ENCODE assay signal across 38 cellular contexts in the genomic region with DNA sequence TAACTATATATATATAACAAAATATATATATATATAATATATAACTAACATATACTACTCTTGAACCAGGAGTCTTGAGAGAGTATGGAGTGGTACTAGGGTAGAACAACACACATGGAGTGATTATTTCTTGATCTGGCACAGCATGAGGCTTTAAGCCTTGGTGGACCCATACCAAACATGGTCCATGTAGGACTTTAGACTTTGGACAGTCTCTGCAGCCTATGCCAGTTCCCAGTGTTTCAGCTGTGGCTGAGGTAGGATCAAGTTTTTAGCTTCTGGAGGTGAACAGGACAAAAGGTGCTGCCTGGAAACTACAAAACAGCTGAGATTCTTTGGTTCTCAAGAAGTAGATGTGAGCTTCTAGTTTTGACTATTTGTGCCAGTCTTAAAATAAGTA. TPM values are rescaled to one million over a fixed set of nuclear protein-coding genes. Genes with fewer than 3 reads are reported as not detected.
"Had no signal": no experiment of that assay in that cellular context is flagged by ENCODE, and none has a peak within 500 bp of the region (broad histone marks: within the 10 kb centered on the region; RNA-seq: fewer than 3 reads in every experiment).

No MANE protein-coding gene starts in this region.

- H3K9me3 ChIP-seq: ascending aorta had no signal

- H3K4me3 ChIP-seq: ascending aorta, cardiac muscle cell had no signal

- H3K27ac Mint-ChIP-seq: activated B cell treated with CpG ODN at 0.5 μM for 24 hours; activated CD4-positive, alpha-beta memory T cell treated with anti-CD3 and anti-CD28 coated beads for 36 hours; activated CD4-positive, alpha-beta T cell treated with anti-CD3 and anti-CD28 coated beads, Interleukin-2, amount 10 ng/mL, durations not matched to agents 24 days and 14 days; activated CD8-positive, alpha-beta T cell treated with anti-CD3 and anti-CD28 coated beads for 36 hours; activated naive CD4-positive, alpha-beta T cell treated with anti-CD3 and anti-CD28 coated beads, Interleukin-2, amount 10 ng/mL, durations not matched to agents 7 days and 5 days; activated naive CD4-positive, alpha-beta T cell treated with anti-CD3 and anti-CD28 coated beads, Interleukin-2, amount 50 U/mL, for 24 hours; activated naive CD8-positive, alpha-beta T cell; activated naive CD8-positive, alpha-beta T cell treated with anti-CD3 and anti-CD28 coated beads, Interleukin-2, amount 10 ng/mL, durations not matched to agents 7 days and 5 days; activated naive CD8-positive, alpha-beta T cell treated with anti-CD3 and anti-CD28 coated beads, Interleukin-2, amount 50 U/mL, for 24 hours; activated T-cell treated with anti-CD3 and anti-CD28 coated beads, Interleukin-2, amount 50 U/mL, for 72 hours; activated T-helper 1 cell treated with anti-CD3 and anti-CD28 coated beads, Interleukin-12 subunit alpha, Interleukin-12 subunit beta, Interleukin-2, Interleukin-4 antibody, amounts not matched to agents 30 ng/mL and 10 ng/mL and 1 ng/mL, durations not matched to agents 14 hours and 24 hours and 36 hours; activated T-helper 17 cell treated with anti-CD3 and anti-CD28 coated beads, Interleukin-2, amount 50 U/mL, for 72 hours; brain; T-helper 1 cell treated with Interleukin-12 subunit alpha and Interleukin-12 subunit beta and Interleukin-4 antibody, amounts not matched to agents 30 μg/mL and 1 μg/mL, for 36 hours; T-helper 2 cell treated with Interferon-gamma antibody and Interleukin-4, amounts not matched to agents 5 μg/mL and 100 μg/mL, for 36 hours had no signal

- DNase-seq: activated B cell treated with CpG ODN at 0.5 μM for 24 hours; activated CD4-positive, alpha-beta memory T cell treated with anti-CD3 and anti-CD28 coated beads for 36 hours; activated CD4-positive, alpha-beta T cell treated with anti-CD3 and anti-CD28 coated beads for 4 hours; activated CD4-positive, alpha-beta T cell treated with anti-CD3 and anti-CD28 coated beads, Interleukin-2, amount 10 ng/mL, durations not matched to agents 24 days and 14 days; activated CD4-positive, alpha-beta T cell treated with anti-CD3 and anti-CD28 coated beads, Interleukin-2, amount 50 U/mL, for 1 hour; activated CD4-positive, alpha-beta T cell treated with anti-CD3 and anti-CD28 coated beads, Interleukin-2, amount 50 U/mL, for 4 hours; activated CD4-positive, CD25-positive, alpha-beta regulatory T cell treated with anti-CD3 and anti-CD28 coated beads, Interleukin-2, amount 50 U/mL, for 72 hours; activated CD8-positive, alpha-beta memory T cell treated with anti-CD3 and anti-CD28 coated beads, Interleukin-2, amount 50 U/mL, for 4 hours; activated CD8-positive, alpha-beta T cell treated with anti-CD3 and anti-CD28 coated beads for 36 hours; activated effector memory CD4-positive, alpha-beta T cell treated with anti-CD3 and anti-CD28 coated beads, Interleukin-2, amount 50 U/mL, for 16 hours; activated naive CD4-positive, alpha-beta T cell treated with anti-CD3 and anti-CD28 coated beads, Interleukin-2, amount 10 ng/mL, durations not matched to agents 7 days and 5 days; activated naive CD4-positive, alpha-beta T cell treated with Interleukin-2 at 50 U/mL for 16 hours; activated naive CD8-positive, alpha-beta T cell treated with anti-CD3 and anti-CD28 coated beads, Interleukin-2, amount 10 ng/mL, durations not matched to agents 7 days and 5 days; activated naive CD8-positive, alpha-beta T cell treated with anti-CD3 and anti-CD28 coated beads, Interleukin-2, amount 50 U/mL, for 24 hours; activated T-cell treated with anti-CD3 and anti-CD28 coated beads for 4 hours; activated T-cell treated with anti-CD3 and anti-CD28 coated beads, Interleukin-2, amount 50 U/mL, for 1 hour; activated T-cell treated with anti-CD3 and anti-CD28 coated beads, Interleukin-2, amount 50 U/mL, for 4 hours; activated T-cell treated with anti-CD3 and anti-CD28 coated beads, Interleukin-2, amount 50 U/mL, for 72 hours; amygdala; anterior cingulate cortex; caudate nucleus; cerebellar nuclear complex; T-helper 1 cell; T-helper 2 cell; T-helper 9 cell had no signal

- FAIRE-seq: bronchial epithelial cell, TTC549 had no signal

- H3K4me3 Mint-ChIP-seq: activated B cell treated with CpG ODN at 0.5 μM for 24 hours; activated CD4-positive, alpha-beta memory T cell treated with anti-CD3 and anti-CD28 coated beads for 36 hours; activated CD4-positive, alpha-beta T cell treated with anti-CD3 and anti-CD28 coated beads, Interleukin-2, amount 10 ng/mL, durations not matched to agents 24 days and 14 days; activated CD8-positive, alpha-beta T cell treated with anti-CD3 and anti-CD28 coated beads for 36 hours; activated naive CD4-positive, alpha-beta T cell treated with anti-CD3 and anti-CD28 coated beads, Interleukin-2, amount 10 ng/mL, durations not matched to agents 7 days and 5 days; activated naive CD4-positive, alpha-beta T cell treated with anti-CD3 and anti-CD28 coated beads, Interleukin-2, amount 50 U/mL, for 24 hours; activated naive CD8-positive, alpha-beta T cell; activated naive CD8-positive, alpha-beta T cell treated with anti-CD3 and anti-CD28 coated beads, Interleukin-2, amount 10 ng/mL, durations not matched to agents 7 days and 5 days; activated naive CD8-positive, alpha-beta T cell treated with anti-CD3 and anti-CD28 coated beads, Interleukin-2, amount 50 U/mL, for 24 hours; activated T-cell treated with anti-CD3 and anti-CD28 coated beads, Interleukin-2, amount 50 U/mL, for 4 hours; activated T-cell treated with anti-CD3 and anti-CD28 coated beads, Interleukin-2, amount 50 U/mL, for 72 hours; activated T-helper 1 cell treated with anti-CD3 and anti-CD28 coated beads, Interleukin-12 subunit alpha, Interleukin-12 subunit beta, Interleukin-2, Interleukin-4 antibody, amounts not matched to agents 30 ng/mL and 10 ng/mL and 1 ng/mL, durations not matched to agents 14 hours and 24 hours and 36 hours; activated T-helper 17 cell treated with anti-CD3 and anti-CD28 coated beads, Interleukin-2, amount 50 U/mL, for 72 hours; brain; central memory CD8-positive, alpha-beta T cell; T-helper 1 cell treated with Interleukin-12 subunit alpha and Interleukin-12 subunit beta and Interleukin-4 antibody, amounts not matched to agents 30 μg/mL and 1 μg/mL, for 36 hours; T-helper 2 cell treated with Interferon-gamma antibody and Interleukin-4, amounts not matched to agents 5 μg/mL and 100 μg/mL, for 36 hours had no signal

- H3K9me3 Mint-ChIP-seq: activated B cell treated with CpG ODN at 0.5 μM for 24 hours; activated CD4-positive, alpha-beta memory T cell treated with anti-CD3 and anti-CD28 coated beads for 36 hours; activated CD4-positive, alpha-beta T cell treated with anti-CD3 and anti-CD28 coated beads, Interleukin-2, amount 10 ng/mL, durations not matched to agents 24 days and 14 days; activated CD8-positive, alpha-beta T cell treated with anti-CD3 and anti-CD28 coated beads for 36 hours; activated naive CD4-positive, alpha-beta T cell treated with anti-CD3 and anti-CD28 coated beads, Interleukin-2, amount 50 U/mL, for 24 hours; activated naive CD8-positive, alpha-beta T cell treated with anti-CD3 and anti-CD28 coated beads, Interleukin-2, amount 10 ng/mL, durations not matched to agents 7 days and 5 days; activated naive CD8-positive, alpha-beta T cell treated with anti-CD3 and anti-CD28 coated beads, Interleukin-2, amount 50 U/mL, for 24 hours; activated T-cell treated with anti-CD3 and anti-CD28 coated beads, Interleukin-2, amount 50 U/mL, for 4 hours; activated T-cell treated with anti-CD3 and anti-CD28 coated beads, Interleukin-2, amount 50 U/mL, for 72 hours; activated T-helper 17 cell treated with anti-CD3 and anti-CD28 coated beads, Interleukin-2, amount 50 U/mL, for 72 hours; brain; central memory CD8-positive, alpha-beta T cell; T-helper 1 cell treated with Interleukin-12 subunit alpha and Interleukin-12 subunit beta and Interleukin-4 antibody, amounts not matched to agents 30 μg/mL and 1 μg/mL, for 36 hours; T-helper 2 cell treated with Interferon-gamma antibody and Interleukin-4, amounts not matched to agents 5 μg/mL and 100 μg/mL, for 36 hours had no signal

- H3K27me3 ChIP-seq: ascending aorta, cardiac muscle cell had no signal

- H3K36me3 ChIP-seq: ascending aorta, cardiac muscle cell had no signal

- H3K4me1 Mint-ChIP-seq: activated B cell treated with CpG ODN at 0.5 μM for 24 hours; activated naive CD4-positive, alpha-beta T cell treated with anti-CD3 and anti-CD28 coated beads, Interleukin-2, amount 50 U/mL, for 24 hours; activated naive CD8-positive, alpha-beta T cell treated with anti-CD3 and anti-CD28 coated beads, Interleukin-2, amount 50 U/mL, for 24 hours; activated T-helper 17 cell treated with anti-CD3 and anti-CD28 coated beads, Interleukin-2, amount 50 U/mL, for 72 hours; brain had no signal

- H3K4me1 ChIP-seq: ascending aorta had no signal

- H3K36me3 Mint-ChIP-seq: activated CD4-positive, alpha-beta memory T cell treated with anti-CD3 and anti-CD28 coated beads for 36 hours; activated naive CD4-positive, alpha-beta T cell treated with anti-CD3 and anti-CD28 coated beads, Interleukin-2, amount 10 ng/mL, durations not matched to agents 7 days and 5 days; activated naive CD4-positive, alpha-beta T cell treated with anti-CD3 and anti-CD28 coated beads, Interleukin-2, amount 50 U/mL, for 24 hours; activated naive CD8-positive, alpha-beta T cell; brain had no signal

- ATAC-seq: activated CD8-positive, alpha-beta T cell treated with anti-CD3 and anti-CD28 coated beads for 36 hours; activated naive CD8-positive, alpha-beta T cell treated with anti-CD3 and anti-CD28 coated beads, Interleukin-2, amount 50 U/mL, for 24 hours; activated T-cell treated with anti-CD3 and anti-CD28 coated beads, Interleukin-2, amount 50 U/mL, for 4 hours; activated T-cell treated with anti-CD3 and anti-CD28 coated beads, Interleukin-2, amount 50 U/mL, for 72 hours; activated T-helper 17 cell treated with anti-CD3 and anti-CD28 coated beads, Interleukin-2, amount 50 U/mL, for 72 hours had no signal

- H3K27ac ChIP-seq: ascending aorta, cardiac muscle cell, VCaP had no signal

RNA-seq across cellular contexts. Expression of gene CORIN, which starts 20.6 kb away (rescaled TPM):
- total RNA-seq: activated B cell treated with CpG ODN at 0.5 μM for 24 hours; activated T-cell treated with anti-CD3 and anti-CD28 coated beads, Interleukin-2, amount 50 U/mL, for 4 hours; activated T-helper 1 cell treated with anti-CD3 and anti-CD28 coated beads, Interleukin-12 subunit alpha, Interleukin-12 subunit beta, Interleukin-2, Interleukin-4 antibody, amounts not matched to agents 30 ng/mL and 10 ng/mL and 1 ng/mL, durations not matched to agents 14 hours and 24 hours and 36 hours; ascending aorta had no signal
